Comparison of ENCODE assay signal across 1 cellular context in genomic region chr1:77378723-77379533, GRCh38.
TF ChIP-seq lines count a peak whose summit lies in the region.

No MANE protein-coding gene starts in this region.

TF ChIP-seq in GM23338, 12 proteins besides CTCF, POLR2A, EP300 and RAD21 (continued from another document):
- TF ChIP-seq REST (IDR thresholded peaks at IDR 0.05; ENCODE audit: unreplicated experiment), result no peak
